Comparison of ENCODE assay signal across 11 cellular contexts in genomic region chr1:245599413-245600174, GRCh38.
A peak's percentile ranks its signal among the peaks of the same experiment; 100 is the strongest.
DNase-seq lines count a peak whose midpoint lies in the region; ATAC-seq and TF ChIP-seq lines count a peak whose summit lies in the region.
"Had no signal": no experiment of that assay in that cellular context is flagged by ENCODE, and none has a peak within 500 bp of the region (broad histone marks: within the 10 kb centered on the region; RNA-seq: fewer than 3 reads in every experiment).

No MANE protein-coding gene starts in this region.

- no peaks in the 10 kb centered on the region for H3F3A ChIP-seq in PC-9 (ENCODE audit: insufficient read depth, low read depth)

- no peak overlapping the region for H3K4me2 ChIP-seq in PC-9

- H3K9me2 ChIP-seq in PC-9 (ENCODE audit: insufficient read depth) = no peaks in the 10 kb centered on the region

- no peak for ATAC-seq in GM18873 (IDR thresholded peaks at IDR 0.05; ENCODE audit: low FRiP score, unreplicated experiment)
- ATAC-seq: effector memory CD8-positive, alpha-beta T cell had no signal

- H3K36me3 Mint-ChIP-seq in osteocyte (ENCODE audit: unreplicated experiment) = peaks cover 5% of the 10 kb centered on the region
- H3K36me3 Mint-ChIP-seq: IgD-negative memory B cell had no signal

- TF ChIP-seq CTCF in osteocyte (IDR thresholded peaks at IDR 0.05) = no peak
- no peak for TF ChIP-seq CTCF in PC-9 (conservative IDR thresholded peaks at IDR 0.05)

- peaks cover 37% of the 10 kb centered on the region for H3K27me3 Mint-ChIP-seq in osteocyte (ENCODE audit: unreplicated experiment)
- H3K27me3 Mint-ChIP-seq: effector memory CD8-positive, alpha-beta T cell had no signal

- H3K36me3 ChIP-seq in PC-9 (ENCODE audit: low read depth) = no peaks in the 10 kb centered on the region

- no TSS peak for BruUV-seq in PC-9 (replicated peaks; lab: Mats Ljungman, UMichigan)

- H3K27ac Mint-ChIP-seq in osteocyte (ENCODE audit: unreplicated experiment) = peak overlapping the region; percentile 53
- H3K27ac Mint-ChIP-seq: effector memory CD8-positive, alpha-beta T cell; IgD-negative memory B cell had no signal

- H3K4me3 Mint-ChIP-seq in osteocyte (ENCODE audit: unreplicated experiment) = no peak overlapping the region
- H3K4me3 Mint-ChIP-seq: effector memory CD8-positive, alpha-beta T cell; IgD-negative memory B cell had no signal

- no peak overlapping the region for H3K4me3 ChIP-seq in PC-9

- peaks cover 8% of the 10 kb centered on the region for H3K4me1 Mint-ChIP-seq in osteocyte (ENCODE audit: unreplicated experiment)
- H3K4me1 Mint-ChIP-seq: IgD-negative memory B cell had no signal

- H2AFZ ChIP-seq in PC-9 = no peak overlapping the region

- H4K20me1 ChIP-seq in PC-9 (ENCODE audit: insufficient read depth) = no peaks in the 10 kb centered on the region

- peaks cover 8% of the 10 kb centered on the region for H3K9me3 Mint-ChIP-seq in osteocyte (ENCODE audit: unreplicated experiment)
- H3K9me3 Mint-ChIP-seq: effector memory CD8-positive, alpha-beta T cell; IgD-negative memory B cell had no signal

- CTCF ChIA-PET in PC-9 (lab: Charles Lee) = no interaction called here

- peak; percentile 90 for DNase-seq in GM03348 (ENCODE audit: low spot score)
- peak; percentile 79 to 91 for DNase-seq in NOMO-1 (lab: John Stamatoyannopoulos, UW; ENCODE audit: unreplicated experiment in 2 of 2)
- peak; percentile 74 for DNase-seq in fibroblast of gingiva (ENCODE audit: low read depth)
- DNase-seq in osteocyte (ENCODE audit: extremely low spot score, unreplicated experiment) = no peak
- DNase-seq in D341Med (ENCODE audit: low spot score) = no peak
- DNase-seq in SHP77 (lab: John Stamatoyannopoulos, UW) = no peak
- no peak for DNase-seq in PC-9
- DNase-seq: DND-41; effector memory CD8-positive, alpha-beta T cell had no signal

- no peaks in the 10 kb centered on the region for H3K9me3 ChIP-seq in PC-9 (ENCODE audit: insufficient read depth, low read depth)

- no peaks in the 10 kb centered on the region for H3K4me1 ChIP-seq in PC-9 (replicated peaks; ENCODE audit: insufficient read depth)

- POLR2A ChIA-PET in PC-9 (lab: Charles Lee; ENCODE audit: unreplicated experiment) = no interaction called here

- H3K27me3 ChIP-seq in PC-9 (ENCODE audit: insufficient read depth, low read depth) = peaks cover 83% of the 10 kb centered on the region

- no peaks in the 10 kb centered on the region for H3K79me2 ChIP-seq in PC-9 (ENCODE audit: low read depth)

- no peak overlapping the region for H3K27ac ChIP-seq in PC-9

- intact Hi-C loops in PC-9 (cut with micrococcal nuclease; ENCODE audit: unreplicated experiment) = no loop called here

Comparison
In these comparisons a context has a peak if more than half of its experiments do, and no peak if none do; other contexts are left out.
1. DNase-seq: peak in GM03348 (single experiment), NOMO-1 (2 of 2) and fibroblast of gingiva (single experiment); none in osteocyte (single experiment), D341Med (single experiment), SHP77 (0 of 2) and PC-9 (0 of 2).